21 cellular contexts compared by ENCODE assay signal in genomic region chr7:112882022-112882421, GRCh38.
DNase-seq lines count a peak whose midpoint lies in the region; ATAC-seq, FAIRE-seq and TF ChIP-seq lines count a peak whose summit lies in the region.
"Had no signal": no experiment of that assay in that cellular context is flagged by ENCODE, and none has a peak within 500 bp of the region (broad histone marks: within the 10 kb centered on the region; RNA-seq: fewer than 3 reads in every experiment).

No MANE protein-coding gene starts in this region.

- H3K4me1 ChIP-seq in OCI-LY1 (ENCODE audit: insufficient read depth, low read length, severe bottlenecking) (peaks cover 17% of the 10 kb centered on the region), small intestine (ENCODE audit: control insufficient read depth in 2 of 2, insufficient read depth in 1 of 2, low read depth in 1 of 2, low read length in 1 of 2) (no peaks in the 10 kb centered on the region), gastrocnemius medialis (peaks cover 5 to 10% of the 10 kb centered on the region in 2 donors)

- peaks cover 39% of the 10 kb centered on the region for H3K4me1 Mint-ChIP-seq in CD14-positive monocyte

- no peak overlapping the region for H3K4me3 ChIP-seq in OCI-LY1 (ENCODE audit: low read depth, low read length, poor library complexity, severe bottlenecking)
- no peak overlapping the region for H3K4me3 ChIP-seq in small intestine (ENCODE audit: low read depth in 1 of 2, low read length in 2 of 2)
- H3K4me3 ChIP-seq in gastrocnemius medialis: no peak overlapping the region
- H3K4me3 ChIP-seq: GM23248, PC-9, SJCRH30 had no signal

- DNase-seq in CD14-positive monocyte (ENCODE audit: low spot score) (no peak), left ventricle myocardium superior (peak; percentile 66), small intestine (peak; percentile 2), gastrocnemius medialis (no peak)
- DNase-seq in activated T-cell treated with anti-CD3 and anti-CD28 coated beads, Interleukin-2, amount 50 U/mL, for 48 hours: no peak
- DNase-seq: ACHN, DND-41, GM23248, HCEC 1CT, KG1, NCI-H1105 treated with DMSO at 0.1 percent for 48 hours, NCI-H1694 treated with DMSO at 0.1 percent for 48 hours, NCI-H524 treated with DMSO at 0.1 percent for 48 hours, PC-9 had no signal

- H3F3A ChIP-seq in OCI-LY1 (ENCODE audit: insufficient read depth, low read length): no peaks in the 10 kb centered on the region

- no peak for FAIRE-seq in small intestine (lab: Jason Lieb, UNC)
- FAIRE-seq: G401.6, GM19239 had no signal

- H3K27me3 ChIP-seq in OCI-LY1 (ENCODE audit: insufficient read depth, low read length): no peaks in the 10 kb centered on the region
- H3K27me3 ChIP-seq in small intestine (ENCODE audit: control insufficient read depth in 2 of 2, insufficient read depth in 2 of 2, low read length in 2 of 2): no peaks in the 10 kb centered on the region
- H3K27me3 ChIP-seq in gastrocnemius medialis: no peaks in the 10 kb centered on the region
- H3K27me3 ChIP-seq: SJCRH30 had no signal

- H3K9me2 ChIP-seq in OCI-LY1 (ENCODE audit: low read depth, low read length): no peaks in the 10 kb centered on the region

- H3K4me2 ChIP-seq in OCI-LY1 (ENCODE audit: low read length): no peak overlapping the region
- H3K4me2 ChIP-seq: PC-9 had no signal

- H3K27me3 Mint-ChIP-seq in CD14-positive monocyte (ENCODE audit: low read depth in 3 of 3): no peaks in the 10 kb centered on the region

- no peaks in the 10 kb centered on the region for H4K20me1 ChIP-seq in OCI-LY1 (ENCODE audit: insufficient read depth, low read length)

- H3K4me3 Mint-ChIP-seq in CD14-positive monocyte: no peak overlapping the region

- H2AFZ ChIP-seq in OCI-LY1 (ENCODE audit: low read length): no peak overlapping the region
- H2AFZ ChIP-seq: GM23248, PC-9 had no signal

- peaks cover 6 to 23% (median 16%) of the 10 kb centered on the region in 7 donors for H3K9me3 Mint-ChIP-seq in CD14-positive monocyte

- peaks cover 15 to 30% of the 10 kb centered on the region in 2 donors for H3K36me3 Mint-ChIP-seq in CD14-positive monocyte

- H3K27ac Mint-ChIP-seq in CD14-positive monocyte: peak overlapping the region; percentile 77 to 94 (median 86)

- ATAC-seq in left ventricle myocardium superior (peak; percentile 88), gastrocnemius medialis (no peak), HG03097 (IDR thresholded peaks at IDR 0.05; ENCODE audit: low FRiP score, unreplicated experiment) (no peak), GM18870 (IDR thresholded peaks at IDR 0.05; ENCODE audit: unreplicated experiment) (no peak)

- no peak for TF ChIP-seq CTCF in CD14-positive monocyte (IDR thresholded peaks at IDR 0.05)
- no peak for TF ChIP-seq CTCF in OCI-LY1 (IDR thresholded peaks at IDR 0.05; ENCODE audit: low read length)
- no peak for TF ChIP-seq CTCF in gastrocnemius medialis (IDR thresholded peaks at IDR 0.05 in 4 of 5, conservative IDR thresholded peaks at IDR 0.05 in 1 of 5)

- peaks cover 2% of the 10 kb centered on the region; the same call in 1 of the 2 replicates for H3K9me3 ChIP-seq in OCI-LY1 (ENCODE audit: low read length)
- H3K9me3 ChIP-seq in small intestine (ENCODE audit: control insufficient read depth, low read depth): no peaks in the 10 kb centered on the region
- no peaks in the 10 kb centered on the region for H3K9me3 ChIP-seq in gastrocnemius medialis
- H3K9me3 ChIP-seq: SJCRH30 had no signal

- WGBS in small intestine, 3 donors: 67 to 94% (median 83%) methylated on average over 4 of the region's 4 CpGs

- in situ Hi-C loops in gastrocnemius medialis (cut with MboI; ENCODE audit: low sequenced_read_pairs in 4 of 4): loop anchor here in 2 of 4 donors (25.0 kb wide), 1 partner anchor 345 kb away; no protein-coding TSS in a partner anchor

- H3K36me3 ChIP-seq in OCI-LY1 (ENCODE audit: insufficient read depth, low read length): peaks cover 34% of the 10 kb centered on the region; the same call in 1 of the 2 replicates
- peaks cover 0 to 1% of the 10 kb centered on the region in 2 donors for H3K36me3 ChIP-seq in small intestine (ENCODE audit: control insufficient read depth in 2 of 2, insufficient read depth in 2 of 2, low read length in 2 of 2)
- no peaks in the 10 kb centered on the region for H3K36me3 ChIP-seq in gastrocnemius medialis

- no peak overlapping the region for H3K9ac ChIP-seq in OCI-LY1 (ENCODE audit: low read length)
- H3K9ac ChIP-seq: GM23248 had no signal

- TF ChIP-seq POLR2A in gastrocnemius medialis (IDR thresholded peaks at IDR 0.05): no peak

- no peaks in the 10 kb centered on the region for H3K79me2 ChIP-seq in OCI-LY1 (ENCODE audit: insufficient read depth, low read length)

- peak overlapping the region; percentile 13 for H3K27ac ChIP-seq in OCI-LY1 (ENCODE audit: low read depth, low read length, poor library complexity, severe bottlenecking)
- no peak overlapping the region for H3K27ac ChIP-seq in small intestine (ENCODE audit: low read depth in 1 of 2, low read length in 1 of 2)
- H3K27ac ChIP-seq in gastrocnemius medialis: no peak overlapping the region
- H3K27ac ChIP-seq: GM23248, PC-9, RWPE1, SJCRH30 had no signal

- intact Hi-C loops in CD14-positive monocyte (cut with micrococcal nuclease) (no loop called here), left ventricle myocardium superior (cut with micrococcal nuclease) (no loop called here), gastrocnemius medialis (cut with DNase I; ENCODE audit: low total_unique reads) (no loop called here)

Comparison
In these comparisons a context has a peak if more than half of its experiments do, and no peak if none do; other contexts are left out.
1. DNase-seq: peak in left ventricle myocardium superior (single experiment) and small intestine (single experiment); none in CD14-positive monocyte (single experiment), activated T-cell treated with anti-CD3 and anti-CD28 coated beads, Interleukin-2, amount 50 U/mL, for 48 hours (0 of 2) and gastrocnemius medialis (0 of 2).